ENCODE assay signal across 14 cellular contexts in genomic region chr10:26550774-26551526, GRCh38.
DNase-seq lines count a peak whose midpoint lies in the region; ATAC-seq, FAIRE-seq and TF ChIP-seq lines count a peak whose summit lies in the region.
"Had no signal": no experiment of that assay in that cellular context is flagged by ENCODE, and none has a peak within 500 bp of the region (broad histone marks: within the 10 kb centered on the region; RNA-seq: fewer than 3 reads in every experiment).

No MANE protein-coding gene starts in this region.

- no peak overlapping the region for H3K9ac ChIP-seq in mammary epithelial cell (ENCODE audit: insufficient read depth, low read length)

- H3K27ac Mint-ChIP-seq in stimulated activated naive CD8-positive, alpha-beta T cell treated with anti-CD3 and anti-CD28 coated beads, Interleukin-15, Interleukin-2, amounts not matched to agents 100 ng/mL and 50 ng/mL, for 24 hours = peak overlapping the region; percentile 33

- intact Hi-C loops in mammary epithelial cell (cut with micrococcal nuclease) = no loop called here

- no peak overlapping the region for H3K27ac ChIP-seq in mammary epithelial cell (ENCODE audit: insufficient read depth, low read depth, low read length)
- H3K27ac ChIP-seq: cardiac muscle cell, lower lobe of right lung, right lobe of liver had no signal

- BruUV-seq in mammary epithelial cell (replicated peaks; lab: Mats Ljungman, UMichigan) = no TSS peak

- no peak overlapping the region for H3K4me3 ChIP-seq in mammary epithelial cell (replicated peaks in 1 of 3; ENCODE audit: insufficient read depth in 1 of 3, low read depth in 2 of 3, low read length in 3 of 3)
- H3K4me3 ChIP-seq: cardiac muscle cell, lower lobe of right lung, right lobe of liver had no signal

- in situ Hi-C loops in mammary epithelial cell (cut with MboI; ENCODE audit: low sequenced_read_pairs in 2 of 2) = loop anchor here in 1 of 2 donors (10.0 to 25.0 kb wide), 2 partner anchors 216 to 814 kb away; no protein-coding TSS in a partner anchor

- dilution Hi-C loops in mammary epithelial cell (cut with HindIII; ENCODE audit: low sequenced_read_pairs) = no loop called here

- peaks cover 91% of the 10 kb centered on the region for H3K36me3 Mint-ChIP-seq in stimulated activated naive CD8-positive, alpha-beta T cell treated with anti-CD3 and anti-CD28 coated beads, Interleukin-15, Interleukin-2, amounts not matched to agents 100 ng/mL and 50 ng/mL, for 24 hours (ENCODE audit: low read depth)

- no peaks in the 10 kb centered on the region for H3K79me2 ChIP-seq in mammary epithelial cell (ENCODE audit: insufficient read depth, low read length)

- H3K27me3 Mint-ChIP-seq in stimulated activated naive CD8-positive, alpha-beta T cell treated with anti-CD3 and anti-CD28 coated beads, Interleukin-15, Interleukin-2, amounts not matched to agents 100 ng/mL and 50 ng/mL, for 24 hours = no peaks in the 10 kb centered on the region

- peak in 1 of 2 donors; percentile 15 for TF ChIP-seq CTCF in mammary epithelial cell (conservative IDR thresholded peaks at IDR 0.05 in 1 of 2, IDR thresholded peaks at IDR 0.05 in 1 of 2; ENCODE audit: extremely low read depth in 1 of 2, insufficient read depth in 1 of 2, low read depth in 1 of 2, low read length in 2 of 2)

- no peak for DNase-seq in stimulated activated naive CD8-positive, alpha-beta T cell treated with anti-CD3 and anti-CD28 coated beads, Interleukin-15, Interleukin-2, amounts not matched to agents 100 U/mL and 50 U/mL, for 24 hours
- peak; percentile 5 for DNase-seq in mammary epithelial cell
- DNase-seq in urothelium cell line (ENCODE audit: low spot score) = peak; percentile 25
- no peak for DNase-seq in NCI-H1105 (lab: John Stamatoyannopoulos, UW)
- DNase-seq in SHP77 (lab: John Stamatoyannopoulos, UW) = no peak
- DNase-seq: AML-193, foreskin melanocyte, lower lobe of right lung, NCI-H446 treated with DMSO at 0.1 percent for 48 hours, right lobe of liver had no signal

- H3K9me3 ChIP-seq in mammary epithelial cell (replicated peaks; ENCODE audit: insufficient read depth, low read length) = no peaks in the 10 kb centered on the region
- H3K9me3 ChIP-seq: right lobe of liver had no signal

- CTCF ChIA-PET in mammary epithelial cell (lab: Charles Lee; ENCODE audit: low non-redundant PET) = no interaction called here

- ATAC-seq in stimulated activated naive CD8-positive, alpha-beta T cell treated with anti-CD3 and anti-CD28 coated beads, Interleukin-15, Interleukin-2, amounts not matched to agents 100 U/mL and 50 U/mL, for 24 hours = no peak
- ATAC-seq in HG03045 (IDR thresholded peaks at IDR 0.05; ENCODE audit: unreplicated experiment) (peak; percentile 73), GM19467 (IDR thresholded peaks at IDR 0.05; ENCODE audit: unreplicated experiment) (no peak)

- H3K27me3 ChIP-seq in mammary epithelial cell (ENCODE audit: insufficient read depth, low read length) = no peaks in the 10 kb centered on the region
- H3K27me3 ChIP-seq: right lobe of liver had no signal

- no peak for FAIRE-seq in urothelium cell line (lab: Jason Lieb, UNC)

- no peaks in the 10 kb centered on the region for H3K4me1 ChIP-seq in mammary epithelial cell (ENCODE audit: insufficient read depth, low read length)

- H3K4me3 Mint-ChIP-seq in stimulated activated naive CD8-positive, alpha-beta T cell treated with anti-CD3 and anti-CD28 coated beads, Interleukin-15, Interleukin-2, amounts not matched to agents 100 ng/mL and 50 ng/mL, for 24 hours = no peak overlapping the region

- WGBS in mammary epithelial cell (ENCODE audit: low coverage, missing lambda C conversion rate) = 79% methylated on average over 13 of the region's 15 CpGs

- no peak overlapping the region for H3K4me2 ChIP-seq in mammary epithelial cell (ENCODE audit: insufficient read depth, low read depth, low read length)

- H3K4me1 Mint-ChIP-seq in stimulated activated naive CD8-positive, alpha-beta T cell treated with anti-CD3 and anti-CD28 coated beads, Interleukin-15, Interleukin-2, amounts not matched to agents 100 ng/mL and 50 ng/mL, for 24 hours (ENCODE audit: low read depth) = peaks cover 15% of the 10 kb centered on the region

- no peaks in the 10 kb centered on the region for H4K20me1 ChIP-seq in mammary epithelial cell (ENCODE audit: insufficient read depth, low read length)

- peaks cover 24% of the 10 kb centered on the region for H3K9me3 Mint-ChIP-seq in stimulated activated naive CD8-positive, alpha-beta T cell treated with anti-CD3 and anti-CD28 coated beads, Interleukin-15, Interleukin-2, amounts not matched to agents 100 ng/mL and 50 ng/mL, for 24 hours

- H2AFZ ChIP-seq in mammary epithelial cell (ENCODE audit: low read depth, low read length) = no peak overlapping the region

- H3K36me3 ChIP-seq in mammary epithelial cell (ENCODE audit: insufficient read depth, low read length) = no peaks in the 10 kb centered on the region
- H3K36me3 ChIP-seq: cardiac muscle cell had no signal

Comparison
In these comparisons a context has a peak if more than half of its experiments do, and no peak if none do; other contexts are left out.
1. DNase-seq: peak in mammary epithelial cell (single experiment) and urothelium cell line (single experiment); none in stimulated activated naive CD8-positive, alpha-beta T cell treated with anti-CD3 and anti-CD28 coated beads, Interleukin-15, Interleukin-2, amounts not matched to agents 100 U/mL and 50 U/mL, for 24 hours (single experiment), NCI-H1105 (single experiment) and SHP77 (0 of 2).